Comparison of ENCODE assay signal across 20 cellular contexts in genomic region chr18:49755489-49755888, GRCh38. TPM values are rescaled to one million over a fixed set of nuclear protein-coding genes. Genes with fewer than 3 reads are reported as not detected.
DNase-seq lines count a peak whose midpoint lies in the region; ATAC-seq, FAIRE-seq and TF ChIP-seq lines count a peak whose summit lies in the region.
"Had no signal": no experiment of that assay in that cellular context is flagged by ENCODE, and none has a peak within 500 bp of the region (broad histone marks: within the 10 kb centered on the region; RNA-seq: fewer than 3 reads in every experiment).

No MANE protein-coding gene starts in this region.

- TF ChIP-seq CTCF in H1 (IDR thresholded peaks at IDR 0.05; ENCODE audit: control extremely low read depth in 1 of 3, insufficient read depth in 1 of 3, low read depth in 1 of 3, low read length in 3 of 3) (no peak), transverse colon (IDR thresholded peaks at IDR 0.05) (no peak)

- H2BK120ac ChIP-seq in H1 (replicated peaks; ENCODE audit: low read depth, low read length) = no peak overlapping the region

- H3K23ac ChIP-seq in H1 (ENCODE audit: insufficient read length) = no peak overlapping the region

- TF ChIP-seq RAD21 in H1 (IDR thresholded peaks at IDR 0.05 in 1 of 2, conservative IDR thresholded peaks at IDR 0.05 in 1 of 2; ENCODE audit: low read depth in 2 of 2, low read length in 2 of 2) = no peak

- no peak overlapping the region for H3K4me3 ChIP-seq in H1 (ENCODE audit: extremely low read depth in 1 of 4, insufficient read depth in 2 of 4, low read depth in 3 of 4, low read length in 4 of 4)
- no peak overlapping the region for H3K4me3 ChIP-seq in naive thymus-derived CD4-positive, alpha-beta T cell (ENCODE audit: low read length)
- no peak overlapping the region for H3K4me3 ChIP-seq in transverse colon
- H3K4me3 ChIP-seq: GM23338, HAP-1 had no signal

- H3K4me1 Mint-ChIP-seq in naive thymus-derived CD4-positive, alpha-beta T cell = peaks cover 2 to 23% (median 18%) of the 10 kb centered on the region in 7 donors

- DNase-seq in H1 (ENCODE audit: low read depth in 1 of 2, low spot score in 2 of 2) (no peak), islet precursor cell (peak; percentile 28), mucosa of gallbladder (ENCODE audit: low spot score) (peak; percentile 2), posterior vena cava (ENCODE audit: low spot score) (peak; percentile 11), NOMO-1 (lab: John Stamatoyannopoulos, UW; ENCODE audit: unreplicated experiment in 2 of 2) (no peak), transverse colon (no peak)
- no peak for DNase-seq in naive thymus-derived CD4-positive, alpha-beta T cell
- DNase-seq: C1 segment of cervical spinal cord; CD4-positive, alpha-beta memory T cell; COR-L47; DMS153; DND-41 had no signal

- no peak overlapping the region for H3K4ac ChIP-seq in H1 (replicated peaks; ENCODE audit: insufficient read length, low read depth, low read length)

- no peak overlapping the region for H2BK20ac ChIP-seq in H1 (ENCODE audit: low read length)

- no peak overlapping the region for H3K4me2 ChIP-seq in H1 (ENCODE audit: insufficient read depth in 1 of 2, low read depth in 2 of 2, low read length in 2 of 2)
- H3K4me2 ChIP-seq: GM23338 had no signal

- peaks cover 0 to 14% (median 2%) of the 10 kb centered on the region in 4 experiments; a peak in 4 of 7 replicates for H3K4me1 ChIP-seq in H1 (replicated peaks in 1 of 4; ENCODE audit: control insufficient read depth in 3 of 4, insufficient read depth in 4 of 4, low read length in 3 of 4)
- peaks cover 7 to 9% of the 10 kb centered on the region in 2 donors for H3K4me1 ChIP-seq in naive thymus-derived CD4-positive, alpha-beta T cell (ENCODE audit: control insufficient read depth in 2 of 2, insufficient read depth in 2 of 2, low read length in 2 of 2)
- no peaks in the 10 kb centered on the region for H3K4me1 ChIP-seq in transverse colon
- H3K4me1 ChIP-seq: HAP-1 had no signal

- H3K27ac Mint-ChIP-seq in naive thymus-derived CD4-positive, alpha-beta T cell = peak overlapping the region in 1 of 9 donors; percentile 23
- H3K27ac Mint-ChIP-seq: GM23338, HFFc6 had no signal

- H4K20me1 ChIP-seq in H1 (replicated peaks in 1 of 2; ENCODE audit: control insufficient read depth in 1 of 2, insufficient read depth in 2 of 2, low read length in 2 of 2) = no peaks in the 10 kb centered on the region

- peaks cover 0 to 3% (median 0%) of the 10 kb centered on the region in 11 donors for H3K9me3 Mint-ChIP-seq in naive thymus-derived CD4-positive, alpha-beta T cell
- H3K9me3 Mint-ChIP-seq: CD4-positive, alpha-beta memory T cell; GM23338; HFFc6 had no signal

- TF ChIP-seq POLR2A in H1 (IDR thresholded peaks at IDR 0.05; ENCODE audit: control extremely low read depth in 1 of 2, low read depth in 2 of 2, low read length in 2 of 2) (no peak), transverse colon (IDR thresholded peaks at IDR 0.05) (no peak)

- H3K23me2 ChIP-seq in H1 (ENCODE audit: low read depth, low read length) = no peaks in the 10 kb centered on the region; the same call in 1 of the 2 replicates

- no peaks in the 10 kb centered on the region for H3K79me2 ChIP-seq in H1 (ENCODE audit: control insufficient read depth in 1 of 2, insufficient read depth in 2 of 2, low read length in 2 of 2)

- no peak overlapping the region for H3K14ac ChIP-seq in H1 (ENCODE audit: insufficient read length)

- H4K91ac ChIP-seq in H1 (replicated peaks; ENCODE audit: insufficient read length, low read length) = no peak overlapping the region

- WGBS in H1 (ENCODE audit: extremely low coverage in 1 of 2, insufficient coverage in 1 of 2, insufficient read length in 1 of 2, insufficient replicate concordance in 2 of 2, low coverage in 1 of 2, low lambda C conversion rate in 2 of 2, missing lambda C conversion rate in 1 of 2), 2 experiments = 82% methylated on average over 6 of the region's 6 CpGs; no CpG with 5 or more reads in 1 of the 2 experiments
- 87% methylated on average over 4 to 6 of the region's 6 CpGs for WGBS in transverse colon (ENCODE audit: low coverage in 1 of 2), 2 donors

- H2AK5ac ChIP-seq in H1 (ENCODE audit: low read depth, low read length) = no peak overlapping the region

- H2BK12ac ChIP-seq in H1 (ENCODE audit: low read depth, low read length) = no peak overlapping the region

- no peaks in the 10 kb centered on the region for H3K79me1 ChIP-seq in H1 (ENCODE audit: low read depth, low read length)

- no peak overlapping the region for H3K4me3 Mint-ChIP-seq in naive thymus-derived CD4-positive, alpha-beta T cell
- H3K4me3 Mint-ChIP-seq: CD4-positive, alpha-beta memory T cell; GM23338; HFFc6 had no signal

- no peak overlapping the region; a peak in 1 of 7 replicates for H3K9ac ChIP-seq in H1 (replicated peaks in 1 of 4; ENCODE audit: extremely low read depth in 1 of 4, low read depth in 3 of 4, low read length in 3 of 4)

- no peak for FAIRE-seq in H1 (lab: Jason Lieb, UNC)
- FAIRE-seq: G401.6, GM12892, GM19239, H54 had no signal

- no peak overlapping the region for H3K18ac ChIP-seq in H1 (ENCODE audit: extremely low read depth, low read length)

- no peak overlapping the region for H2AFZ ChIP-seq in H1 (ENCODE audit: low read length)

- H2BK15ac ChIP-seq in H1 (ENCODE audit: low read length) = 0 out of 2 replicates have a peak overlapping the region, but pooled peaks have one; percentile 9

- H3K27me3 ChIP-seq in H1 (replicated peaks in 1 of 4; ENCODE audit: control insufficient read depth in 3 of 4, extremely low read depth in 1 of 4, insufficient read depth in 3 of 4, low read length in 3 of 4) = no peaks in the 10 kb centered on the region
- H3K27me3 ChIP-seq in naive thymus-derived CD4-positive, alpha-beta T cell (ENCODE audit: control insufficient read depth in 2 of 2, insufficient read depth in 2 of 2, low read length in 2 of 2) = no peaks in the 10 kb centered on the region
- H3K27me3 ChIP-seq in transverse colon = no peaks in the 10 kb centered on the region

- no peak overlapping the region for H4K8ac ChIP-seq in H1 (ENCODE audit: extremely low read depth, insufficient read depth, low read length)

- no peak for ATAC-seq in HG02610 (IDR thresholded peaks at IDR 0.05; ENCODE audit: unreplicated experiment)
- ATAC-seq in naive thymus-derived CD4-positive, alpha-beta T cell = no peak
- ATAC-seq: GM23338 had no signal

- in situ Hi-C loops in transverse colon (cut with MboI; ENCODE audit: low pct_ligation_motif_present in 1 of 4, low pct_unique_long_range_greater_than_20kb in 1 of 4, low sequenced_read_pairs in 3 of 4) = loop anchor here in 2 of 4 donors (25.0 kb wide), 1 partner anchor 193 kb away; the partner anchor contains the start of gene LIPG (in 2 of the 2)

- H2BK5ac ChIP-seq in H1 (ENCODE audit: low read depth, low read length) = no peak overlapping the region

- H3K9me3 ChIP-seq in H1 (ENCODE audit: insufficient read depth in 2 of 2, low read depth in 1 of 2, low read length in 1 of 2) (no peaks in the 10 kb centered on the region), transverse colon (no peaks in the 10 kb centered on the region)
- no peaks in the 10 kb centered on the region for H3K9me3 ChIP-seq in naive thymus-derived CD4-positive, alpha-beta T cell (ENCODE audit: control insufficient read depth in 2 of 3, low read length in 3 of 3)
- H3K9me3 ChIP-seq: HAP-1 had no signal

- POLR2A ChIA-PET in H1 (lab: Charles Lee; ENCODE audit: partially characterized antibody) = interaction anchor here (1.0 kb wide), 1 partner anchor 12 kb away, joined by 4 read pairs; no protein-coding TSS in a partner anchor
- POLR2A ChIA-PET in naive thymus-derived CD4-positive, alpha-beta T cell (lab: Charles Lee) = no interaction called here

- no peaks in the 10 kb centered on the region for H3K36me3 Mint-ChIP-seq in naive thymus-derived CD4-positive, alpha-beta T cell
- H3K36me3 Mint-ChIP-seq: CD4-positive, alpha-beta memory T cell had no signal

- no peak overlapping the region for H4K5ac ChIP-seq in H1 (ENCODE audit: insufficient read length, low read depth, low read length)

- no peaks in the 10 kb centered on the region for H3K36me3 ChIP-seq in H1 (ENCODE audit: control insufficient read depth in 2 of 4, insufficient read depth in 4 of 4, low read length in 3 of 4)
- H3K36me3 ChIP-seq in naive thymus-derived CD4-positive, alpha-beta T cell (ENCODE audit: control insufficient read depth in 2 of 3, insufficient read depth in 3 of 3, low read length in 3 of 3) = no peaks in the 10 kb centered on the region
- no peaks in the 10 kb centered on the region for H3K36me3 ChIP-seq in transverse colon
- H3K36me3 ChIP-seq: HAP-1 had no signal

- peaks cover 0 to 23% (median 0%) of the 10 kb centered on the region in 5 donors for H3K27me3 Mint-ChIP-seq in naive thymus-derived CD4-positive, alpha-beta T cell
- H3K27me3 Mint-ChIP-seq: CD4-positive, alpha-beta memory T cell had no signal

- CTCF ChIA-PET in H1 (lab: Charles Lee; ENCODE audit: partially characterized antibody) = interaction anchor here (2.0 kb wide), 1 partner anchor 105 kb away, joined by 4 read pairs; no protein-coding TSS in a partner anchor
- CTCF ChIA-PET in naive thymus-derived CD4-positive, alpha-beta T cell (lab: Charles Lee) = no interaction called here

- H3K56ac ChIP-seq in H1 (replicated peaks; ENCODE audit: insufficient read length, low read depth, low read length) = no peak overlapping the region

- H3K27ac ChIP-seq in H1 (ENCODE audit: low read depth, low read length) (no peak overlapping the region), transverse colon (no peak overlapping the region)
- H3K27ac ChIP-seq in naive thymus-derived CD4-positive, alpha-beta T cell (ENCODE audit: low read depth, low read length) = no peak overlapping the region

- intact Hi-C loops in posterior vena cava (cut with DNase I) (no loop called here), transverse colon (cut with DNase I; ENCODE audit: low total_unique reads) (no loop called here)
- intact Hi-C loops in naive thymus-derived CD4-positive, alpha-beta T cell (cut with micrococcal nuclease) = no loop called here

- TF ChIP-seq EP300 in H1 (IDR thresholded peaks at IDR 0.05; ENCODE audit: borderline replicate concordance in 1 of 2, low read depth in 2 of 2, low read length in 2 of 2) = no peak
- TF ChIP-seq EP300 in transverse colon (IDR thresholded peaks at IDR 0.05; ENCODE audit: low read depth) = no peak

RNA-seq across cellular contexts. Expression of gene ACAA2, which starts 57.8 kb away (rescaled TPM):
- total RNA-seq in H1 (2021; fragmentation: NEBNext Ultra II Directional; extraction: Animal tissue kit (Norgen Biotek cat#: 25700)) = 151 and 152 TPM in 2 replicates
- 42.1 and 63.4 TPM in 2 replicates for polyA plus RNA-seq in H1 (2011; rRNA removed)
- polyA plus RNA-seq in H1 (2011; cell fraction: cytosol; rRNA removed) = 78.5 TPM
- 29.4 TPM for polyA plus RNA-seq in H1 (2011; cell fraction: nucleus; rRNA removed)
- 154 to 191 TPM (median 158 TPM) in 4 replicates for polyA plus RNA-seq in H1 (2012, experiment 1 of 2)
- 29.5 TPM for polyA plus RNA-seq in H1 (2012, experiment 2 of 2)
- 71.3 TPM for polyA plus RNA-seq in H1 (2013, experiment 1 of 2)
- polyA plus RNA-seq in H1 (2013, experiment 2 of 2) = 71.4 TPM
- polyA minus RNA-seq in H1 (2011; rRNA and poly(A)+ RNA removed) = 66.7 and 74.4 TPM in 2 replicates
- polyA minus RNA-seq in H1 (2011; cell fraction: cytosol; rRNA and poly(A)+ RNA removed) = 32.4 TPM
- 27.7 TPM for polyA minus RNA-seq in H1 (2011; cell fraction: nucleus; rRNA and poly(A)+ RNA removed)
- total RNA-seq in mucosa of gallbladder = 84.2 TPM
- total RNA-seq in posterior vena cava = 10 to 100 TPM; 32.1 to 42.7 TPM
- total RNA-seq in naive thymus-derived CD4-positive, alpha-beta T cell = 10 to 100 TPM; 15.4 to 94.7 (median 24.4) TPM
- 10 to 100 TPM; 62.1 to 71.7 TPM for polyA plus RNA-seq in naive thymus-derived CD4-positive, alpha-beta T cell
- 100 to 1,000 TPM in 3 of 4 donors, 10 to 100 TPM in 1; 43.0 to 214 (median 147) TPM for total RNA-seq in transverse colon

Comparison
In these comparisons a context has a peak if more than half of its experiments do, and no peak if none do; other contexts are left out.
1. DNase-seq: peak in islet precursor cell (single experiment), mucosa of gallbladder (single experiment) and posterior vena cava (single experiment); none in H1 (0 of 2), NOMO-1 (0 of 2), naive thymus-derived CD4-positive, alpha-beta T cell (0 of 9) and transverse colon (single experiment).